ENCODE assay signal across 13 cellular contexts in genomic region chr4:173420821-173421220, GRCh38. TPM values are rescaled to one million over a fixed set of nuclear protein-coding genes. Genes with fewer than 3 reads are reported as not detected.
A peak's percentile ranks its signal among the peaks of the same experiment; 100 is the strongest.
DNase-seq lines count a peak whose midpoint lies in the region; ATAC-seq and TF ChIP-seq lines count a peak whose summit lies in the region.
"Had no signal": no experiment of that assay in that cellular context is flagged by ENCODE, and none has a peak within 500 bp of the region (broad histone marks: within the 10 kb centered on the region; RNA-seq: fewer than 3 reads in every experiment).

No MANE protein-coding gene starts in this region.

- DNase-seq in M059J (ENCODE audit: low read depth) (peak; percentile 7), erythroblast (lab: John Stamatoyannopoulos, UW) (peak; percentile 21 to 24), superior temporal gyrus (ENCODE audit: extremely low spot score) (no peak), dedifferentiated amniotic fluid mesenchymal stem cell (ENCODE audit: extremely low spot score) (no peak)
- DNase-seq in stimulated activated effector memory CD8-positive, alpha-beta T cell treated with anti-CD3 and anti-CD28 coated beads, Interleukin-12 subunit alpha, Interleukin-12 subunit beta, amount 100 ng/mL, for 72 hours (ENCODE audit: low spot score in 2 of 2) = no peak
- DNase-seq: Peyer's patch had no signal

- TF ChIP-seq POLR2A in erythroblast (IDR thresholded peaks at IDR 0.05; ENCODE audit: low read length) = no peak

- H3K4me3 Mint-ChIP-seq in stimulated activated effector memory CD8-positive, alpha-beta T cell treated with anti-CD3 and anti-CD28 coated beads, Interleukin-12 subunit alpha, Interleukin-12 subunit beta, amount 100 ng/mL, for 72 hours = no peak overlapping the region

- H3K9me3 Mint-ChIP-seq in stimulated activated effector memory CD8-positive, alpha-beta T cell treated with anti-CD3 and anti-CD28 coated beads, Interleukin-12 subunit alpha, Interleukin-12 subunit beta, amount 100 ng/mL, for 72 hours = no peaks in the 10 kb centered on the region

- peak overlapping the region; percentile 7 for H3K27ac Mint-ChIP-seq in stimulated activated effector memory CD8-positive, alpha-beta T cell treated with anti-CD3 and anti-CD28 coated beads, Interleukin-12 subunit alpha, Interleukin-12 subunit beta, amount 100 ng/mL, for 72 hours

- no peak for TF ChIP-seq CTCF in VCaP (conservative IDR thresholded peaks at IDR 0.05)

- H3K4me1 Mint-ChIP-seq in stimulated activated effector memory CD8-positive, alpha-beta T cell treated with anti-CD3 and anti-CD28 coated beads, Interleukin-12 subunit alpha, Interleukin-12 subunit beta, amount 100 ng/mL, for 72 hours = peaks cover 10% of the 10 kb centered on the region

- no peaks in the 10 kb centered on the region for H3K36me3 Mint-ChIP-seq in stimulated activated effector memory CD8-positive, alpha-beta T cell treated with anti-CD3 and anti-CD28 coated beads, Interleukin-12 subunit alpha, Interleukin-12 subunit beta, amount 100 ng/mL, for 72 hours

- ATAC-seq in stimulated activated effector memory CD8-positive, alpha-beta T cell treated with anti-CD3 and anti-CD28 coated beads, Interleukin-12 subunit alpha, Interleukin-12 subunit beta, amount 100 ng/mL, for 72 hours = no peak
- no peak for ATAC-seq in HG02798 (IDR thresholded peaks at IDR 0.05; ENCODE audit: poor library complexity, unreplicated experiment)
- ATAC-seq: HepG2, Right ventricle myocardium inferior had no signal

- peak overlapping the region; percentile 11; the same call in 1 of the 2 replicates for H3K27ac ChIP-seq in VCaP
- H3K27ac ChIP-seq: KMS-11, Peyer's patch had no signal

RNA-seq across cellular contexts. Expression of gene SCRG1, which starts 21.9 kb away (rescaled TPM):
- total RNA-seq in M059J (2014; rRNA removed; shearing (Covaris generic)) = not detected in 2 replicates
- total RNA-seq: H4, HepG2, MCF 10A, Peyer's patch had no signal

RNA-seq across cellular contexts. Expression of gene SAP30, which starts 50.1 kb away (rescaled TPM):
- 25.0 and 46.4 TPM in 2 replicates for total RNA-seq in M059J (2014; rRNA removed; shearing (Covaris generic))

Comparison
In these comparisons a context has a peak if more than half of its experiments do, and no peak if none do; other contexts are left out.
1. DNase-seq: peak in M059J (single experiment) and erythroblast (2 of 2); none in stimulated activated effector memory CD8-positive, alpha-beta T cell treated with anti-CD3 and anti-CD28 coated beads, Interleukin-12 subunit alpha, Interleukin-12 subunit beta, amount 100 ng/mL, for 72 hours (0 of 2), superior temporal gyrus (single experiment) and dedifferentiated amniotic fluid mesenchymal stem cell (single experiment).